In genomic region chr2:63840081-63840784, GRCh38 we compare ENCODE assay signal across 7 cellular contexts. TPM values are rescaled to one million over a fixed set of nuclear protein-coding genes. Genes with fewer than 3 reads are reported as not detected.
A peak's percentile ranks its signal among the peaks of the same experiment; 100 is the strongest.
DNase-seq lines count a peak whose midpoint lies in the region; ATAC-seq and TF ChIP-seq lines count a peak whose summit lies in the region.

No MANE protein-coding gene starts in this region.

- intact Hi-C loops in left ventricle myocardium inferior (cut with micrococcal nuclease) = loop anchor here (10.0 kb wide), 1 partner anchor 145 kb away; no protein-coding TSS in a partner anchor

- DNase-seq in activated CD8-positive, alpha-beta memory T cell treated with anti-CD3 and anti-CD28 coated beads, Interleukin-2, amount 50 U/mL, for 4 hours = peak; percentile 19
- DNase-seq in left ventricle myocardium inferior (no peak), skeletal muscle cell (ENCODE audit: low read depth) (no peak), globus pallidus (ENCODE audit: low spot score) (no peak)

- ATAC-seq in GM21360 (IDR thresholded peaks at IDR 0.05; ENCODE audit: unreplicated experiment) (peak; percentile 22), HG03558 (IDR thresholded peaks at IDR 0.05; ENCODE audit: extremely low read depth, unreplicated experiment) (peak; percentile 14)

- peak overlapping the region; percentile 97 for H3K27ac ChIP-seq in left ventricle myocardium inferior (replicated peaks)

- TF ChIP-seq CTCF in GM12873 (IDR thresholded peaks at IDR 0.05; ENCODE audit: insufficient read depth, low read depth, low read length, missing control alignments) = peak; percentile 10
- TF ChIP-seq CTCF in left ventricle myocardium inferior (IDR thresholded peaks at IDR 0.05; ENCODE audit: borderline replicate concordance) = peak; percentile 20

- no peaks in the 10 kb centered on the region for H3K36me3 ChIP-seq in left ventricle myocardium inferior

- no peaks in the 10 kb centered on the region for H3K9me3 ChIP-seq in left ventricle myocardium inferior (replicated peaks)

- H3K4me3 ChIP-seq in left ventricle myocardium inferior = peak overlapping the region; percentile 85
- H3K4me3 ChIP-seq in skeletal muscle cell (ENCODE audit: low read depth, low read length) = peak overlapping the region; percentile 56

- peaks cover 49% of the 10 kb centered on the region for H3K4me1 ChIP-seq in left ventricle myocardium inferior

- no peaks in the 10 kb centered on the region for H3K27me3 ChIP-seq in left ventricle myocardium inferior (ENCODE audit: low read depth)

RNA-seq across cellular contexts. Expression of gene UGP2, which starts 1.5 kb away (rescaled TPM):
- total RNA-seq in left ventricle myocardium inferior = 394 TPM
